Comparison of ENCODE assay signal across 2 cellular contexts in the genomic region with DNA sequence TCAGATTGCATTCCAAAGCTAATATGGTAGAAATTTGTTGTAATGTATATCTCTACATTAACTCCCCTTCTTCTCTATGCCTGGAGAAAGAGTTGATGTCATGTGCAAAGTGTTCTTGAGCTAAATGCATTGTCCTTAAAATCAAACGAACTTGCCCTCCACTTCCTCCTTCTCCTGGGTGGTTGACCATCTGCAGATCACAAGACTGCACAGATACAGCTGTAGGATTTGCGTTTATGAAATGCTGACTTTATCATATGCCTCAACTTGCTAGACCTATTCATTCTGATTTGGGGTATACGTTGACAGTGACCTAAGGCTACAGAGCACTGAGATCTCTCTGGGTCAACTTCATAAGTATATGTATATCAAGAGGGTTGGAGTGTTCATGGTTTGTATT.
A peak's percentile ranks its signal among the peaks of the same experiment; 100 is the strongest.
TF ChIP-seq lines count a peak whose summit lies in the region.

No MANE protein-coding gene starts in this region.

TF ChIP-seq in K562, 482 proteins besides CTCF, POLR2A, EP300 and RAD21:
- TF ChIP-seq, protein P1, sequence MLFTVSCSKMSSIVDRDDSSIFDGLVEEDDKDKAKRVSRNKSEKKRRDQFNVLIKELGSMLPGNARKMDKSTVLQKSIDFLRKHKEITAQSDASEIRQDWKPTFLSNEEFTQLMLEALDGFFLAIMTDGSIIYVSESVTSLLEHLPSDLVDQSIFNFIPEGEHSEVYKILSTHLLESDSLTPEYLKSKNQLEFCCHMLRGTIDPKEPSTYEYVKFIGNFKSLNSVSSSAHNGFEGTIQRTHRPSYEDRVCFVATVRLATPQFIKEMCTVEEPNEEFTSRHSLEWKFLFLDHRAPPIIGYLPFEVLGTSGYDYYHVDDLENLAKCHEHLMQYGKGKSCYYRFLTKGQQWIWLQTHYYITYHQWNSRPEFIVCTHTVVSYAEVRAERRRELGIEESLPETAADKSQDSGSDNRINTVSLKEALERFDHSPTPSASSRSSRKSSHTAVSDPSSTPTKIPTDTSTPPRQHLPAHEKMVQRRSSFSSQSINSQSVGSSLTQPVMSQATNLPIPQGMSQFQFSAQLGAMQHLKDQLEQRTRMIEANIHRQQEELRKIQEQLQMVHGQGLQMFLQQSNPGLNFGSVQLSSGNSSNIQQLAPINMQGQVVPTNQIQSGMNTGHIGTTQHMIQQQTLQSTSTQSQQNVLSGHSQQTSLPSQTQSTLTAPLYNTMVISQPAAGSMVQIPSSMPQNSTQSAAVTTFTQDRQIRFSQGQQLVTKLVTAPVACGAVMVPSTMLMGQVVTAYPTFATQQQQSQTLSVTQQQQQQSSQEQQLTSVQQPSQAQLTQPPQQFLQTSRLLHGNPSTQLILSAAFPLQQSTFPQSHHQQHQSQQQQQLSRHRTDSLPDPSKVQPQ (CRISPR knock-in tag; IDR thresholded peaks at IDR 0.05; ENCODE audit: borderline replicate concordance) = no peak
- TF ChIP-seq ZNF444 (CRISPR knock-in tag; IDR thresholded peaks at IDR 0.05) (no peak), SPI1 (IDR thresholded peaks at IDR 0.05; ENCODE audit: borderline replicate concordance, low read depth, low read length) (peak; percentile 37; the same call in 1 of the 2 replicates)

TF ChIP-seq in SK-N-SH treated with all-trans-retinoic acid at 6 μM for 48 hours, 23 proteins besides CTCF, POLR2A, EP300 and RAD21 (continued from another document):
- TF ChIP-seq TCF4 (CRISPR knock-in tag; IDR thresholded peaks at IDR 0.05; ENCODE audit: borderline replicate concordance) (no peak), ZFP3 (CRISPR knock-in tag; IDR thresholded peaks at IDR 0.05) (no peak), PPARA (CRISPR knock-in tag; IDR thresholded peaks at IDR 0.05; ENCODE audit: borderline replicate concordance) (no peak), TOX (CRISPR knock-in tag; IDR thresholded peaks at IDR 0.05; ENCODE audit: borderline replicate concordance) (no peak), ZFP30 (CRISPR knock-in tag; IDR thresholded peaks at IDR 0.05) (no peak), ARNTL (CRISPR knock-in tag; IDR thresholded peaks at IDR 0.05; ENCODE audit: borderline replicate concordance, low read depth) (no peak), ZNF565 (CRISPR knock-in tag; conservative IDR thresholded peaks at IDR 0.05; ENCODE audit: low read depth) (no peak), BACH2 (CRISPR knock-in tag; IDR thresholded peaks at IDR 0.05; ENCODE audit: borderline replicate concordance) (no peak), ISL1 (CRISPR knock-in tag; IDR thresholded peaks at IDR 0.05) (no peak), ZNF70 (CRISPR knock-in tag; IDR thresholded peaks at IDR 0.05) (no peak), ESRRG (CRISPR knock-in tag; IDR thresholded peaks at IDR 0.05) (no peak), SNAI2 (CRISPR knock-in tag; IDR thresholded peaks at IDR 0.05) (no peak), GLIS3 (CRISPR knock-in tag; IDR thresholded peaks at IDR 0.05) (no peak), RARB (CRISPR knock-in tag; IDR thresholded peaks at IDR 0.05) (no peak), ZNF8 (CRISPR knock-in tag; IDR thresholded peaks at IDR 0.05) (no peak)
- TF ChIP-seq, protein P2, sequence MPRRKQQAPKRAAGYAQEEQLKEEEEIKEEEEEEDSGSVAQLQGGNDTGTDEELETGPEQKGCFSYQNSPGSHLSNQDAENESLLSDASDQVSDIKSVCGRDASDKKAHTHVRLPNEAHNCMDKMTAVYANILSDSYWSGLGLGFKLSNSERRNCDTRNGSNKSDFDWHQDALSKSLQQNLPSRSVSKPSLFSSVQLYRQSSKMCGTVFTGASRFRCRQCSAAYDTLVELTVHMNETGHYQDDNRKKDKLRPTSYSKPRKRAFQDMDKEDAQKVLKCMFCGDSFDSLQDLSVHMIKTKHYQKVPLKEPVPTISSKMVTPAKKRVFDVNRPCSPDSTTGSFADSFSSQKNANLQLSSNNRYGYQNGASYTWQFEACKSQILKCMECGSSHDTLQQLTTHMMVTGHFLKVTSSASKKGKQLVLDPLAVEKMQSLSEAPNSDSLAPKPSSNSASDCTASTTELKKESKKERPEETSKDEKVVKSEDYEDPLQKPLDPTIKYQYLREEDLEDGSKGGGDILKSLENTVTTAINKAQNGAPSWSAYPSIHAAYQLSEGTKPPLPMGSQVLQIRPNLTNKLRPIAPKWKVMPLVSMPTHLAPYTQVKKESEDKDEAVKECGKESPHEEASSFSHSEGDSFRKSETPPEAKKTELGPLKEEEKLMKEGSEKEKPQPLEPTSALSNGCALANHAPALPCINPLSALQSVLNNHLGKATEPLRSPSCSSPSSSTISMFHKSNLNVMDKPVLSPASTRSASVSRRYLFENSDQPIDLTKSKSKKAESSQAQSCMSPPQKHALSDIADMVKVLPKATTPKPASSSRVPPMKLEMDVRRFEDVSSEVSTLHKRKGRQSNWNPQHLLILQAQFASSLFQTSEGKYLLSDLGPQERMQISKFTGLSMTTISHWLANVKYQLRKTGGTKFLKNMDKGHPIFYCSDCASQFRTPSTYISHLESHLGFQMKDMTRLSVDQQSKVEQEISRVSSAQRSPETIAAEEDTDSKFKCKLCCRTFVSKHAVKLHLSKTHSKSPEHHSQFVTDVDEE (CRISPR knock-in tag; IDR thresholded peaks at IDR 0.05) = no peak
- TF ChIP-seq, protein P3, sequence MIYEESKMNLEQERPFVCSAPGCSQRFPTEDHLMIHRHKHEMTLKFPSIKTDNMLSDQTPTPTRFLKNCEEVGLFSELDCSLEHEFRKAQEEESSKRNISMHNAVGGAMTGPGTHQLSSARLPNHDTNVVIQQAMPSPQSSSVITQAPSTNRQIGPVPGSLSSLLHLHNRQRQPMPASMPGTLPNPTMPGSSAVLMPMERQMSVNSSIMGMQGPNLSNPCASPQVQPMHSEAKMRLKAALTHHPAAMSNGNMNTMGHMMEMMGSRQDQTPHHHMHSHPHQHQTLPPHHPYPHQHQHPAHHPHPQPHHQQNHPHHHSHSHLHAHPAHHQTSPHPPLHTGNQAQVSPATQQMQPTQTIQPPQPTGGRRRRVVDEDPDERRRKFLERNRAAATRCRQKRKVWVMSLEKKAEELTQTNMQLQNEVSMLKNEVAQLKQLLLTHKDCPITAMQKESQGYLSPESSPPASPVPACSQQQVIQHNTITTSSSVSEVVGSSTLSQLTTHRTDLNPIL (CRISPR knock-in tag; IDR thresholded peaks at IDR 0.05; ENCODE audit: low read depth) = no peak
- TF ChIP-seq, protein P4, sequence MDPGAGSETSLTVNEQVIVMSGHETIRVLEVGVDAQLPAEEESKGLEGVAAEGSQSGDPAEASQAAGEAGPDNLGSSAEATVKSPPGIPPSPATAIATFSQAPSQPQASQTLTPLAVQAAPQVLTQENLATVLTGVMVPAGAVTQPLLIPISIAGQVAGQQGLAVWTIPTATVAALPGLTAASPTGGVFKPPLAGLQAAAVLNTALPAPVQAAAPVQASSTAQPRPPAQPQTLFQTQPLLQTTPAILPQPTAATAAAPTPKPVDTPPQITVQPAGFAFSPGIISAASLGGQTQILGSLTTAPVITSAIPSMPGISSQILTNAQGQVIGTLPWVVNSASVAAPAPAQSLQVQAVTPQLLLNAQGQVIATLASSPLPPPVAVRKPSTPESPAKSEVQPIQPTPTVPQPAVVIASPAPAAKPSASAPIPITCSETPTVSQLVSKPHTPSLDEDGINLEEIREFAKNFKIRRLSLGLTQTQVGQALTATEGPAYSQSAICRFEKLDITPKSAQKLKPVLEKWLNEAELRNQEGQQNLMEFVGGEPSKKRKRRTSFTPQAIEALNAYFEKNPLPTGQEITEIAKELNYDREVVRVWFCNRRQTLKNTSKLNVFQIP (CRISPR knock-in tag; IDR thresholded peaks at IDR 0.05; ENCODE audit: borderline replicate concordance, low read depth) = no peak
